Comparison of ENCODE assay signal across 8 cellular contexts in the genomic region with DNA sequence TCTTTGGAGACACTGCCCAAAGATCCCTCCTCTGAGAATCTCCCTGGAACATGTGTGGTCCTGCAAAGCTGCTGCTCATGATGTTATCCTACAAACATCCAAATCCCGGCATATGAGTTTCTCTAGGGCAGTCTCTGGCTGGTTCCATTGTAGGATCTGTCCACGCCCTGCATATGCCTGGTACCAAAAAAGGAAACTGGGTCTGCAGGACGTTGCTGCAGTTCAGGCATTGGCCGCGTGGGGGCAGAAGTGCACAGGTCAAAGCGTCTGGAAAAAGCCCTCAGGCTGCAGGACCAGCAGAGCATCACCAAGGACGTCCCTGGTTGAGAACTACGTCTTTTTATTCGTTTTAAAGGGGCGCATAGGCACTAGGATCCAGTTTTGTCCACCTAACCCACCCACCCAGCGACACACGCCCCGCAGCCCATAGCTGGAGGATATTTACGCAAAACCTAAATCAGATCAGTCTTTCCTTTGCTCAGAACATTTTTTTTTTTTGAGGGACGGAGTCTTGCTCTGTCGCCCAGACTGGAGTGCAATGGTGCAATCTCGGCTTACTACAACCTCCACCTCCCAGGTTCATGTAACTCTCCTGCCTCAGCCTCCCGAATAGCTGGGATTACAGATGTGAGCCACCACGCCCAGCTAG.
DNase-seq lines count a peak whose midpoint lies in the region; ATAC-seq and TF ChIP-seq lines count a peak whose summit lies in the region.

No MANE protein-coding gene starts in this region.

- H3K4me3 ChIP-seq in HEK293 (ENCODE audit: low read depth, low read length), result no peak overlapping the region

- ATAC-seq in HG03521 (IDR thresholded peaks at IDR 0.05; ENCODE audit: unreplicated experiment), result no peak

- H3K9me3 ChIP-seq in HEK293 (ENCODE audit: control insufficient read depth, insufficient read depth, low read depth, low read length), result no peaks in the 10 kb centered on the region

- H3K36me3 ChIP-seq in HEK293 (ENCODE audit: control insufficient read depth in 2 of 2, insufficient read depth in 1 of 2, low read length in 2 of 2), result no peaks in the 10 kb centered on the region

- peak; percentile 70 for TF ChIP-seq CTCF in HEK293 (tag by site-specific recombination; IDR thresholded peaks at IDR 0.05)

- POLR2A ChIA-PET in HEK293 (lab: Yijun Ruan, JAX), result no interaction called here

- no peak overlapping the region for H3K27ac ChIP-seq in HEK293 (ENCODE audit: extremely low read depth, low read depth, low read length)

- DNase-seq in Ammon's horn (ENCODE audit: low spot score) (peak; percentile 94), NCI-H524 treated with DMSO at 0.1 percent for 48 hours (lab: John Stamatoyannopoulos, UW) (peak; percentile 30), kidney glomerular epithelial cell (lab: John Stamatoyannopoulos, UW) (peak; percentile 78)
- peak; percentile 86 for DNase-seq in activated CD4-positive, alpha-beta T cell treated with anti-CD3 and anti-CD28 coated beads for 1 hour
- peak; percentile 83 for DNase-seq in central memory CD4-positive, alpha-beta T cell
- peak; percentile 87 to 95 (median 88) for DNase-seq in stimulated activated CD4-positive, alpha-beta T cell treated with anti-CD3 and anti-CD28 coated beads, Interleukin-1b, Interleukin-23, amount 100 ng/mL, for 24 hours (ENCODE audit: low read depth in 4 of 4, low spot score in 1 of 4)

- CTCF ChIA-PET in HEK293 (lab: Yijun Ruan, JAX), result interaction anchor here (0.5 to 2.4 kb wide), 22 partner anchors 8 to 706 kb away, joined by 3 to 8 read pairs (median 4); a partner anchor contains a TSS

- no peaks in the 10 kb centered on the region for H3K4me1 ChIP-seq in HEK293 (ENCODE audit: control insufficient read depth, insufficient read depth, low read length)

TF ChIP-seq in HEK293, 187 proteins besides CTCF, POLR2A, EP300 and RAD21 (continues in another document):
- TF ChIP-seq TRIM28 (IDR thresholded peaks at IDR 0.05; ENCODE audit: borderline replicate concordance, low read length) (no peak), KLF10 (tag by site-specific recombination; IDR thresholded peaks at IDR 0.05) (no peak), ZNF521 (tag by site-specific recombination; IDR thresholded peaks at IDR 0.05) (no peak), GLI4 (tag by site-specific recombination; IDR thresholded peaks at IDR 0.05) (no peak), ZNF561 (tag by site-specific recombination; IDR thresholded peaks at IDR 0.05; ENCODE audit: borderline replicate concordance) (no peak), ZFP69B (tag by site-specific recombination; IDR thresholded peaks at IDR 0.05) (no peak), TCF7L2 (IDR thresholded peaks at IDR 0.05; ENCODE audit: borderline replicate concordance, low read depth, low read length) (no peak), SP2 (tag by site-specific recombination; IDR thresholded peaks at IDR 0.05) (no peak), ZNF596 (tag by site-specific recombination; IDR thresholded peaks at IDR 0.05) (no peak), ZNF350 (tag by site-specific recombination; IDR thresholded peaks at IDR 0.05) (no peak), MZF1 (tag by site-specific recombination; IDR thresholded peaks at IDR 0.05; ENCODE audit: borderline replicate concordance) (no peak), ZNF48 (tag by site-specific recombination; IDR thresholded peaks at IDR 0.05) (no peak), ZBTB17 (tag by site-specific recombination; IDR thresholded peaks at IDR 0.05) (peak; percentile 36; the same call in 1 of the 2 replicates), ZNF623 (tag by site-specific recombination; IDR thresholded peaks at IDR 0.05) (no peak), ZNF654 (tag by site-specific recombination; IDR thresholded peaks at IDR 0.05; ENCODE audit: low read depth) (peak; percentile 87), ZNF830 (tag by site-specific recombination; IDR thresholded peaks at IDR 0.05; ENCODE audit: low read depth) (no peak), ZNF133 (tag by site-specific recombination; IDR thresholded peaks at IDR 0.05) (no peak), ZNF202 (tag by site-specific recombination; IDR thresholded peaks at IDR 0.05; ENCODE audit: borderline replicate concordance) (no peak), ZNF433 (tag by site-specific recombination; IDR thresholded peaks at IDR 0.05; ENCODE audit: low read depth) (no peak)
- TF ChIP-seq, protein P1, sequence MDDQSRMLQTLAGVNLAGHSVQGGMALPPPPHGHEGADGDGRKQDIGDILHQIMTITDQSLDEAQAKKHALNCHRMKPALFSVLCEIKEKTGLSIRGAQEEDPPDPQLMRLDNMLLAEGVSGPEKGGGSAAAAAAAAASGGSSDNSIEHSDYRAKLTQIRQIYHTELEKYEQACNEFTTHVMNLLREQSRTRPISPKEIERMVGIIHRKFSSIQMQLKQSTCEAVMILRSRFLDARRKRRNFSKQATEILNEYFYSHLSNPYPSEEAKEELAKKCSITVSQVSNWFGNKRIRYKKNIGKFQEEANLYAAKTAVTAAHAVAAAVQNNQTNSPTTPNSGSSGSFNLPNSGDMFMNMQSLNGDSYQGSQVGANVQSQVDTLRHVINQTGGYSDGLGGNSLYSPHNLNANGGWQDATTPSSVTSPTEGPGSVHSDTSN (CRISPR knock-in tag; IDR thresholded peaks at IDR 0.05), result no peak
- TF ChIP-seq, protein P2, sequence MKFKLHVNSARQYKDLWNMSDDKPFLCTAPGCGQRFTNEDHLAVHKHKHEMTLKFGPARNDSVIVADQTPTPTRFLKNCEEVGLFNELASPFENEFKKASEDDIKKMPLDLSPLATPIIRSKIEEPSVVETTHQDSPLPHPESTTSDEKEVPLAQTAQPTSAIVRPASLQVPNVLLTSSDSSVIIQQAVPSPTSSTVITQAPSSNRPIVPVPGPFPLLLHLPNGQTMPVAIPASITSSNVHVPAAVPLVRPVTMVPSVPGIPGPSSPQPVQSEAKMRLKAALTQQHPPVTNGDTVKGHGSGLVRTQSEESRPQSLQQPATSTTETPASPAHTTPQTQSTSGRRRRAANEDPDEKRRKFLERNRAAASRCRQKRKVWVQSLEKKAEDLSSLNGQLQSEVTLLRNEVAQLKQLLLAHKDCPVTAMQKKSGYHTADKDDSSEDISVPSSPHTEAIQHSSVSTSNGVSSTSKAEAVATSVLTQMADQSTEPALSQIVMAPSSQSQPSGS (tag by site-specific recombination; IDR thresholded peaks at IDR 0.05; ENCODE audit: low read depth), result no peak
- TF ChIP-seq, protein P3, sequence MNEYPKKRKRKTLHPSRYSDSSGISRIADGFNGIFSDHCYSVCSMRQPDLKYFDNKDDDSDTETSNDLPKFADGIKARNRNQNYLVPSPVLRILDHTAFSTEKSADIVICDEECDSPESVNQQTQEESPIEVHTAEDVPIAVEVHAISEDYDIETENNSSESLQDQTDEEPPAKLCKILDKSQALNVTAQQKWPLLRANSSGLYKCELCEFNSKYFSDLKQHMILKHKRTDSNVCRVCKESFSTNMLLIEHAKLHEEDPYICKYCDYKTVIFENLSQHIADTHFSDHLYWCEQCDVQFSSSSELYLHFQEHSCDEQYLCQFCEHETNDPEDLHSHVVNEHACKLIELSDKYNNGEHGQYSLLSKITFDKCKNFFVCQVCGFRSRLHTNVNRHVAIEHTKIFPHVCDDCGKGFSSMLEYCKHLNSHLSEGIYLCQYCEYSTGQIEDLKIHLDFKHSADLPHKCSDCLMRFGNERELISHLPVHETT (tag by site-specific recombination; IDR thresholded peaks at IDR 0.05), result no peak
- TF ChIP-seq, protein P4, sequence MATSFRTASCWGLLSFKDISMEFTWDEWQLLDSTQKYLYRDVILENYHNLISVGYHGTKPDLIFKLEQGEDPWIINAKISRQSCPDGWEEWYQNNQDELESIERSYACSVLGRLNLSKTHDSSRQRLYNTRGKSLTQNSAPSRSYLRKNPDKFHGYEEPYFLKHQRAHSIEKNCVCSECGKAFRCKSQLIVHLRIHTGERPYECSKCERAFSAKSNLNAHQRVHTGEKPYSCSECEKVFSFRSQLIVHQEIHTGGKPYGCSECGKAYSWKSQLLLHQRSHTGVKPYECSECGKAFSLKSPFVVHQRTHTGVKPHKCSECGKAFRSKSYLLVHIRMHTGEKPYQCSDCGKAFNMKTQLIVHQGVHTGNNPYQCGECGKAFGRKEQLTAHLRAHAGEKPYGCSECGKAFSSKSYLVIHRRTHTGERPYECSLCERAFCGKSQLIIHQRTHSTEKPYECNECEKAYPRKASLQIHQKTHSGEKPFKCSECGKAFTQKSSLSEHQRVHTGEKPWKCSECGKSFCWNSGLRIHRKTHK (tag by site-specific recombination; IDR thresholded peaks at IDR 0.05), result no peak
- TF ChIP-seq, protein P5, sequence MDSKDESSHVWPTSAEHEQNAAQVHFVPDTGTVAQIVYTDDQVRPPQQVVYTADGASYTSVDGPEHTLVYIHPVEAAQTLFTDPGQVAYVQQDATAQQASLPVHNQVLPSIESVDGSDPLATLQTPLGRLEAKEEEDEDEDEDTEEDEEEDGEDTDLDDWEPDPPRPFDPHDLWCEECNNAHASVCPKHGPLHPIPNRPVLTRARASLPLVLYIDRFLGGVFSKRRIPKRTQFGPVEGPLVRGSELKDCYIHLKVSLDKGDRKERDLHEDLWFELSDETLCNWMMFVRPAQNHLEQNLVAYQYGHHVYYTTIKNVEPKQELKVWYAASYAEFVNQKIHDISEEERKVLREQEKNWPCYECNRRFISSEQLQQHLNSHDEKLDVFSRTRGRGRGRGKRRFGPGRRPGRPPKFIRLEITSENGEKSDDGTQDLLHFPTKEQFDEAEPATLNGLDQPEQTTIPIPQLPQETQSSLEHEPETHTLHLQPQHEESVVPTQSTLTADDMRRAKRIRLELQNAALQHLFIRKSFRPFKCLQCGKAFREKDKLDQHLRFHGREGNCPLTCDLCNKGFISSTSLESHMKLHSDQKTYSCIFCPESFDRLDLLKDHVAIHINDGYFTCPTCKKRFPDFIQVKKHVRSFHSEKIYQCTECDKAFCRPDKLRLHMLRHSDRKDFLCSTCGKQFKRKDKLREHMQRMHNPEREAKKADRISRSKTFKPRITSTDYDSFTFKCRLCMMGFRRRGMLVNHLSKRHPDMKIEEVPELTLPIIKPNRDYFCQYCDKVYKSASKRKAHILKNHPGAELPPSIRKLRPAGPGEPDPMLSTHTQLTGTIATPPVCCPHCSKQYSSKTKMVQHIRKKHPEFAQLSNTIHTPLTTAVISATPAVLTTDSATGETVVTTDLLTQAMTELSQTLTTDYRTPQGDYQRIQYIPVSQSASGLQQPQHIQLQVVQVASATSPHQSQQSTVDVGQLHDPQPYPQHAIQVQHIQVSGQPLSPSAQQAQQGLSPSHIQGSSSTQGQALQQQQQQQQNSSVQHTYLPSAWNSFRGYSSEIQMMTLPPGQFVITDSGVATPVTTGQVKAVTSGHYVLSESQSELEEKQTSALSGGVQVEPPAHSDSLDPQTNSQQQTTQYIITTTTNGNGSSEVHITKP (tag by site-specific recombination; IDR thresholded peaks at IDR 0.05), result peak; percentile 19; the same call in 1 of the 2 replicates

Comparison
In these comparisons a context has a peak if more than half of its experiments do, and no peak if none do; other contexts are left out.
1. DNase-seq: peak in every context shown above with its lines; median percentile 94 in Ammon's horn; 88 in stimulated activated CD4-positive, alpha-beta T cell treated with anti-CD3 and anti-CD28 coated beads, Interleukin-1b, Interleukin-23, amount 100 ng/mL, for 24 hours; 86 in activated CD4-positive, alpha-beta T cell treated with anti-CD3 and anti-CD28 coated beads for 1 hour; 83 in central memory CD4-positive, alpha-beta T cell; 78 in kidney glomerular epithelial cell; 30 in NCI-H524 treated with DMSO at 0.1 percent for 48 hours.